8 cellular contexts compared by ENCODE assay signal in the genomic region with DNA sequence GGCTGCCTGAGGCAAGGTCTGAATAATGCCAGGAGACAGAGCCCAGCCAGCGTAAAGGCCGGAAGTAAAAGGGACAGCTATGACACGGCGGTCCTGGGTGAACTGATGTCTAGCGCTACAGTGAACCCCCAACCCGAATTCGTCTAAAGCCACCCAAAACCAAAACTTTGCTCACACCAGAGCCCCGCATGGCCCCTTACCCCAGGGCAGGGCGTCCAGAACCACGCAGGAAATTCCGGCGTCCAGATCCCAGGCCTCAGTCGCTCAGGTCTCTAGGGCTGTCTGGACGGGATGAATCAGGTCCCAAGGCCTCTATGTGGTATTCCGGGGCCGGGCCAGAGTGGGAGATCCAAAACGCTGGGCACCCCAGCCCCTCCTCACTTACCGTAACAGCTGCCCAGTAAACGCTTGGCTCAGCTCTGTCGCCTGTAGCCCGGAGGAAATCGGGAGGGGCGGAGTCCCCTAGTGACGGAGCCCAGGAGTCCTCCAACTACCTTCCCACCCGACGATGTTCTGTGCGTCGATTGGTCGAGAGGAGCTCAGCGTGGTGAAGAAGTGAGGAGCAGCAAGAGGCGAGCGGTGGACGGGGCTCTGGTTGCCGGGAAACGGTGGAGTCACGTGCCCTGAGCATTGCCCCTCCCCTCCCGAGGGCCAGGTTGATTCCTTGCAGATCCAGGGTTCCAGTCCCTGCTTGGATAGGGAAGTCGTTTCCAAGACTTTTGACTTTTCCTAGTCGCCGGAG. TPM values are rescaled to one million over a fixed set of nuclear protein-coding genes. Genes with fewer than 3 reads are reported as not detected.
DNase-seq lines count a peak whose midpoint lies in the region; ATAC-seq and TF ChIP-seq lines count a peak whose summit lies in the region.

Gene CCDC32 (minus strand): TSS at position 452 of the 742 bp plus-strand sequence. CDS start 2,027 bp downstream, outside the sequence.

- ATAC-seq in HG02759 (IDR thresholded peaks at IDR 0.05; ENCODE audit: unreplicated experiment) (peak; percentile 96), Right ventricle myocardium inferior (peak; percentile 99)

- H3K27ac ChIP-seq in ovary (peak within 1 kb of the TSS; percentile 79 to 85), thyroid gland (peak within 1 kb of the TSS; percentile 33 to 95 (median 91))

- H3K36me3 ChIP-seq in ovary, result no peaks in the 10 kb centered on the region
- H3K36me3 ChIP-seq in thyroid gland, result peaks cover 0 to 3% of the 10 kb centered on the region in 2 donors

- peak within 1 kb of the TSS; percentile 67 for H3K4me3 ChIP-seq in GM12864 (ENCODE audit: low read depth, low read length)
- H3K4me3 ChIP-seq in ovary, result peak within 1 kb of the TSS; percentile 88
- peak within 1 kb of the TSS; percentile 15 to 61 (median 61) for H3K4me3 ChIP-seq in thyroid gland (replicated peaks in 1 of 3)

- peak; percentile 81 for TF ChIP-seq POLR2A in ovary (IDR thresholded peaks at IDR 0.05)
- TF ChIP-seq POLR2A in thyroid gland (IDR thresholded peaks at IDR 0.05), result peak in 1 of 2 donors; percentile 91

- no peaks in the 10 kb centered on the region for H3K27me3 ChIP-seq in ovary
- H3K27me3 ChIP-seq in thyroid gland, result no peaks in the 10 kb centered on the region

- H3K9me3 ChIP-seq in ovary (no peaks in the 10 kb centered on the region), thyroid gland (no peaks in the 10 kb centered on the region)

- DNase-seq in GM12864 (ENCODE audit: low read depth) (peak; percentile 96), NCI-H1417 (lab: John Stamatoyannopoulos, UW) (peak; percentile 92 to 97 (median 95)), SW 1271 (lab: John Stamatoyannopoulos, UW) (peak; percentile 93 to 95), Right ventricle myocardium inferior (ENCODE audit: missing footprints) (peak; percentile 99), ovary (peak; percentile 94 to 97 (median 95)), thyroid gland (peak; percentile 98 to 99)
- DNase-seq in activated naive CD8-positive, alpha-beta T cell treated with anti-CD3 and anti-CD28 coated beads, Interleukin-2, amount 50 U/mL, for 16 hours (ENCODE audit: low read depth, low spot score), result peak; percentile 86

- TF ChIP-seq CTCF in GM12864 (IDR thresholded peaks at IDR 0.05; ENCODE audit: low read depth, low read length, missing control alignments) (no peak), ovary (IDR thresholded peaks at IDR 0.05) (no peak), thyroid gland (IDR thresholded peaks at IDR 0.05) (no peak)

- TF ChIP-seq EP300 in ovary (IDR thresholded peaks at IDR 0.05), result peak; percentile 37

- H3K4me1 ChIP-seq in ovary (ENCODE audit: insufficient read depth), result peaks cover 4% of the 10 kb centered on the region
- H3K4me1 ChIP-seq in thyroid gland, result peaks cover 9 to 19% of the 10 kb centered on the region in 2 donors

- intact Hi-C loops in Right ventricle myocardium inferior (cut with DNase I), result loop anchor here (10.0 kb wide), 1 partner anchor 50 kb away; no protein-coding TSS in a partner anchor
- intact Hi-C loops in ovary (cut with DNase I), result loop anchor here in 2 of 4 donors (10.0 kb wide), 2 partner anchors 120 to 190 kb away; partner anchors contain the start of genes BAHD1 (in 1 of the 2) and RMDN3 (in 1 of the 2)
- intact Hi-C loops in thyroid gland (cut with DNase I), result loop anchor here (5.0 to 10.0 kb wide), 2 partner anchors 122 to 210 kb away; partner anchors contain the start of gene BAHD1

- WGBS in ovary, 3 donors, result 0% methylated on average over 36 to 40 of the region's 40 CpGs
- WGBS in thyroid gland, 2 donors, result 0% methylated on average over 18 to 28 of the region's 40 CpGs

RNA-seq across cellular contexts. Expression of gene CCDC32, which starts in this region (rescaled TPM):
- total RNA-seq in Right ventricle myocardium inferior (15.6 TPM), ovary (10 to 100 TPM; 21.0 to 57.6 (median 31.0) TPM), thyroid gland (10 to 100 TPM; 36.8 to 49.0 (median 43.7) TPM)
- polyA plus RNA-seq in ovary, result 10 to 100 TPM; 26.9 to 32.0 TPM

Comparison
In these comparisons a context has a peak if more than half of its experiments do, and no peak if none do; other contexts are left out.
1. Peak in every context shown above with its lines: DNase-seq, ATAC-seq, H3K4me3 ChIP-seq and H3K27ac ChIP-seq.